Comparison of ENCODE assay signal across 36 cellular contexts in genomic region chr18:35256947-35257346, GRCh38.
"Had no signal": no experiment of that assay in that cellular context is flagged by ENCODE, and none has a peak within 500 bp of the region (broad histone marks: within the 10 kb centered on the region; RNA-seq: fewer than 3 reads in every experiment).

No MANE protein-coding gene starts in this region.

- H3K36me3 ChIP-seq: adrenal gland had no signal

- H3K27me3 ChIP-seq: adrenal gland, body of pancreas, brain microvascular endothelial cell, breast epithelium had no signal

- H3K4me3 Mint-ChIP-seq: activated B cell treated with CpG ODN at 0.5 μM for 24 hours; activated CD4-positive, alpha-beta memory T cell treated with anti-CD3 and anti-CD28 coated beads for 36 hours; activated CD4-positive, alpha-beta T cell treated with anti-CD3 and anti-CD28 coated beads, Interleukin-2, amount 10 ng/mL, durations not matched to agents 24 days and 14 days; activated CD8-positive, alpha-beta T cell treated with anti-CD3 and anti-CD28 coated beads for 36 hours; activated naive CD4-positive, alpha-beta T cell treated with anti-CD3 and anti-CD28 coated beads for 36 hours; activated T-cell treated with anti-CD3 and anti-CD28 coated beads, Interleukin-2, amount 50 U/mL, for 4 hours; activated T-cell treated with anti-CD3 and anti-CD28 coated beads, Interleukin-2, amount 50 U/mL, for 72 hours; activated T-helper 1 cell treated with anti-CD3 and anti-CD28 coated beads, Interleukin-12 subunit alpha, Interleukin-12 subunit beta, Interleukin-2, Interleukin-4 antibody, amounts not matched to agents 30 ng/mL and 10 ng/mL and 1 ng/mL, durations not matched to agents 14 hours and 24 hours and 36 hours; activated T-helper 17 cell treated with anti-CD3 and anti-CD28 coated beads, Interleukin-2, amount 50 U/mL, for 72 hours; T-helper 1 cell treated with Interleukin-12 subunit alpha and Interleukin-12 subunit beta and Interleukin-4 antibody, amounts not matched to agents 30 μg/mL and 1 μg/mL, for 36 hours; T-helper 2 cell treated with Interferon-gamma antibody and Interleukin-4, amounts not matched to agents 5 μg/mL and 100 μg/mL, for 36 hours had no signal

- ATAC-seq: activated CD8-positive, alpha-beta T cell treated with anti-CD3 and anti-CD28 coated beads for 36 hours; activated naive CD4-positive, alpha-beta T cell treated with anti-CD3 and anti-CD28 coated beads, Interleukin-2, amount 50 U/mL, for 72 hours; activated T-cell treated with anti-CD3 and anti-CD28 coated beads, Interleukin-2, amount 50 U/mL, for 4 hours; activated T-cell treated with anti-CD3 and anti-CD28 coated beads, Interleukin-2, amount 50 U/mL, for 72 hours; activated T-helper 17 cell treated with anti-CD3 and anti-CD28 coated beads, Interleukin-2, amount 50 U/mL, for 72 hours; body of pancreas had no signal

- DNase-seq: activated B cell treated with CpG ODN at 0.5 μM for 24 hours; activated CD4-positive, alpha-beta memory T cell treated with anti-CD3 and anti-CD28 coated beads for 36 hours; activated CD4-positive, alpha-beta T cell treated with anti-CD3 and anti-CD28 coated beads for 4 hours; activated CD4-positive, alpha-beta T cell treated with anti-CD3 and anti-CD28 coated beads, Interleukin-2, amount 10 ng/mL, durations not matched to agents 24 days and 14 days; activated CD4-positive, alpha-beta T cell treated with anti-CD3 and anti-CD28 coated beads, Interleukin-2, amount 50 U/mL, for 1 hour; activated CD4-positive, alpha-beta T cell treated with anti-CD3 and anti-CD28 coated beads, Interleukin-2, amount 50 U/mL, for 4 hours; activated CD4-positive, CD25-positive, alpha-beta regulatory T cell treated with anti-CD3 and anti-CD28 coated beads, Interleukin-2, amount 50 U/mL, for 72 hours; activated CD8-positive, alpha-beta memory T cell treated with anti-CD3 and anti-CD28 coated beads, Interleukin-2, amount 50 U/mL, for 4 hours; activated CD8-positive, alpha-beta T cell treated with anti-CD3 and anti-CD28 coated beads for 36 hours; activated effector memory CD4-positive, alpha-beta T cell treated with anti-CD3 and anti-CD28 coated beads, Interleukin-2, amount 50 U/mL, for 16 hours; activated gamma-delta T cell treated with Interleukin-2 at 50 U/mL for 16 hours; activated naive CD4-positive, alpha-beta T cell; activated naive CD4-positive, alpha-beta T cell treated with anti-CD3 and anti-CD28 coated beads for 36 hours; activated naive CD4-positive, alpha-beta T cell treated with anti-CD3 and anti-CD28 coated beads, Interleukin-2, amount 50 U/mL, for 16 hours; activated T-cell treated with anti-CD3 and anti-CD28 coated beads for 4 hours; activated T-cell treated with anti-CD3 and anti-CD28 coated beads, Interleukin-2, amount 50 U/mL, for 1 hour; activated T-cell treated with anti-CD3 and anti-CD28 coated beads, Interleukin-2, amount 50 U/mL, for 4 hours; activated T-cell treated with anti-CD3 and anti-CD28 coated beads, Interleukin-2, amount 50 U/mL, for 72 hours; adrenal gland; amniotic stem cell; aorta; body of pancreas; brain microvascular endothelial cell; central memory CD4-positive, alpha-beta T cell; T-helper 1 cell; T-helper 2 cell; T-helper 9 cell had no signal

- H3K27ac ChIP-seq: adrenal gland, body of pancreas, brain microvascular endothelial cell, breast epithelium, VCaP had no signal

- H3K27me3 Mint-ChIP-seq: activated B cell treated with CpG ODN at 0.5 μM for 24 hours; activated CD4-positive, alpha-beta memory T cell treated with anti-CD3 and anti-CD28 coated beads for 36 hours; activated CD4-positive, alpha-beta T cell treated with anti-CD3 and anti-CD28 coated beads, Interleukin-2, amount 10 ng/mL, durations not matched to agents 24 days and 14 days; activated CD8-positive, alpha-beta T cell treated with anti-CD3 and anti-CD28 coated beads for 36 hours; activated T-helper 17 cell treated with anti-CD3 and anti-CD28 coated beads, Interleukin-2, amount 50 U/mL, for 72 hours had no signal

- H3K4me3 ChIP-seq: adrenal gland, body of pancreas, breast epithelium had no signal

- FAIRE-seq: astrocyte, TTC549 had no signal

- H3K4me1 ChIP-seq: adrenal gland, body of pancreas, breast epithelium had no signal

- H3K27ac Mint-ChIP-seq: activated B cell treated with CpG ODN at 0.5 μM for 24 hours; activated CD4-positive, alpha-beta memory T cell treated with anti-CD3 and anti-CD28 coated beads for 36 hours; activated CD4-positive, alpha-beta T cell treated with anti-CD3 and anti-CD28 coated beads, Interleukin-2, amount 10 ng/mL, durations not matched to agents 24 days and 14 days; activated CD8-positive, alpha-beta T cell treated with anti-CD3 and anti-CD28 coated beads for 36 hours; activated naive CD4-positive, alpha-beta T cell treated with anti-CD3 and anti-CD28 coated beads for 36 hours; activated T-cell treated with anti-CD3 and anti-CD28 coated beads, Interleukin-2, amount 50 U/mL, for 72 hours; activated T-helper 1 cell treated with anti-CD3 and anti-CD28 coated beads, Interleukin-12 subunit alpha, Interleukin-12 subunit beta, Interleukin-2, Interleukin-4 antibody, amounts not matched to agents 30 ng/mL and 10 ng/mL and 1 ng/mL, durations not matched to agents 14 hours and 24 hours and 36 hours; activated T-helper 17 cell treated with anti-CD3 and anti-CD28 coated beads, Interleukin-2, amount 50 U/mL, for 72 hours; T-helper 1 cell treated with Interleukin-12 subunit alpha and Interleukin-12 subunit beta and Interleukin-4 antibody, amounts not matched to agents 30 μg/mL and 1 μg/mL, for 36 hours; T-helper 2 cell treated with Interferon-gamma antibody and Interleukin-4, amounts not matched to agents 5 μg/mL and 100 μg/mL, for 36 hours had no signal

- H3K4me1 Mint-ChIP-seq: activated B cell treated with CpG ODN at 0.5 μM for 24 hours; activated CD4-positive, alpha-beta T cell treated with anti-CD3 and anti-CD28 coated beads, Interleukin-2, amount 10 ng/mL, durations not matched to agents 24 days and 14 days; activated T-helper 17 cell treated with anti-CD3 and anti-CD28 coated beads, Interleukin-2, amount 50 U/mL, for 72 hours had no signal
